Comparison of ENCODE assay signal across 18 cellular contexts in genomic region chr20:4069741-4070140, GRCh38. TPM values are rescaled to one million over a fixed set of nuclear protein-coding genes. Genes with fewer than 3 reads are reported as not detected.
DNase-seq lines count a peak whose midpoint lies in the region; ATAC-seq, FAIRE-seq and TF ChIP-seq lines count a peak whose summit lies in the region.
"Had no signal": no experiment of that assay in that cellular context is flagged by ENCODE, and none has a peak within 500 bp of the region (broad histone marks: within the 10 kb centered on the region; RNA-seq: fewer than 3 reads in every experiment).

No MANE protein-coding gene starts in this region.

- no peaks in the 10 kb centered on the region for H3K27me3 ChIP-seq in heart left ventricle
- H3K27me3 ChIP-seq in bronchial epithelial cell (ENCODE audit: control insufficient read depth, insufficient read depth, low read length), result peaks cover 3% of the 10 kb centered on the region
- no peaks in the 10 kb centered on the region for H3K27me3 ChIP-seq in aorta (ENCODE audit: control insufficient read depth in 1 of 2, insufficient read depth in 2 of 2, low read length in 1 of 2)
- H3K27me3 ChIP-seq: Peyer's patch had no signal

- no peak for TF ChIP-seq CTCF in heart left ventricle (IDR thresholded peaks at IDR 0.05)
- no peak for TF ChIP-seq CTCF in bronchial epithelial cell (IDR thresholded peaks at IDR 0.05; ENCODE audit: insufficient read depth, low read length, severe bottlenecking)

- H3K4me1 ChIP-seq in heart left ventricle, result peaks cover 0 to 51% (median 18%) of the 10 kb centered on the region in 12 donors
- H3K4me1 ChIP-seq in aorta (ENCODE audit: control insufficient read depth in 1 of 2, insufficient read depth in 2 of 2, low read length in 2 of 2), result peaks cover 3 to 16% of the 10 kb centered on the region in 2 donors

- H3K27ac ChIP-seq in heart left ventricle (peak overlapping the region in 3 of 12 donors; percentile 9 to 44 (median 42)), aorta (ENCODE audit: low read depth in 1 of 2, low read length in 2 of 2) (peak overlapping the region; percentile 90 to 98)

- ATAC-seq in heart left ventricle (peak in 3 of 4 donors; percentile 31 to 64 (median 56)), left cardiac atrium (no peak), aorta (ENCODE audit: low FRiP score) (peak; percentile 67), GM21367 (IDR thresholded peaks at IDR 0.05; ENCODE audit: unreplicated experiment) (no peak)
- ATAC-seq: WTC11 had no signal

- FAIRE-seq in bronchial epithelial cell (lab: Jason Lieb, UNC), result no peak
- FAIRE-seq: frontal cortex had no signal

- H3K4me3 ChIP-seq in heart left ventricle, result no peak overlapping the region
- H3K4me3 ChIP-seq in bronchial epithelial cell (ENCODE audit: low read depth, low read length), result no peak overlapping the region
- no peak overlapping the region for H3K4me3 ChIP-seq in aorta (ENCODE audit: low read length in 2 of 2)
- H3K4me3 ChIP-seq: Peyer's patch had no signal

- intact Hi-C loops in heart left ventricle (cut with DNase I), result loop anchor here in 9 of 10 donors (2.0 to 10.0 kb wide), 8 partner anchors 52 to 392 kb away; partner anchors contain the start of genes PANK2 (in 7 of the 9), RNF24 (in 2 of the 9), CENPB (in 1 of the 9) and SPEF1 (in 1 of the 9)
- intact Hi-C loops in left cardiac atrium (cut with DNase I), result loop anchor here (5.0 to 10.0 kb wide), 2 partner anchors 55 to 182 kb away; partner anchors contain the start of genes PANK2 (in 1 of the 2) and RNF24 (in 1 of the 2)
- intact Hi-C loops in aorta (cut with DNase I), result loop anchor here in 1 of 2 donors (5.0 kb wide), 1 partner anchor 57 kb away; no protein-coding TSS in a partner anchor

- 85 to 90% (median 88%) methylated on average over 2 of the region's 2 CpGs for WGBS in heart left ventricle, 4 donors
- 41 to 44% methylated on average over 2 of the region's 2 CpGs for WGBS in aorta, 2 donors

- TF ChIP-seq POLR2A in heart left ventricle (IDR thresholded peaks at IDR 0.05), result no peak

- no peaks in the 10 kb centered on the region for H3K36me3 ChIP-seq in heart left ventricle
- no peaks in the 10 kb centered on the region for H3K36me3 ChIP-seq in bronchial epithelial cell (ENCODE audit: control insufficient read depth, insufficient read depth, low read length)
- no peaks in the 10 kb centered on the region for H3K36me3 ChIP-seq in aorta (ENCODE audit: control insufficient read depth in 1 of 2, insufficient read depth in 2 of 2, low read length in 1 of 2)
- H3K36me3 ChIP-seq: Peyer's patch had no signal

- DNase-seq in heart left ventricle (peak in 1 of 5 donors; percentile 15), left cardiac atrium (no peak), bronchial epithelial cell (ENCODE audit: low read depth) (peak; percentile 48), islet precursor cell (peak; percentile 21), aorta (no peak), NCI-H2227 (lab: John Stamatoyannopoulos, UW; ENCODE audit: unreplicated experiment) (no peak), T-helper 9 cell (no peak)
- DNase-seq: activated effector memory CD4-positive, alpha-beta T cell treated with anti-CD3 and anti-CD28 coated beads, Interleukin-2, amount 50 U/mL, for 16 hours; CD4-positive, alpha-beta T cell; DMS79; NCI-H1048; NCI-H2107; NCI-H774; Peyer's patch; trophoblast cell had no signal

- H3K9me3 ChIP-seq in heart left ventricle, result peaks cover 0 to 7% (median 0%) of the 10 kb centered on the region in 12 donors
- no peaks in the 10 kb centered on the region for H3K9me3 ChIP-seq in aorta (ENCODE audit: control insufficient read depth, low read length)
- H3K9me3 ChIP-seq: Peyer's patch had no signal

RNA-seq across cellular contexts. Expression of gene RNF24, which starts 54.4 kb away (rescaled TPM):
- total RNA-seq in heart left ventricle (10 to 100 TPM in 2 of 9 donors, 1 to 10 TPM in 7; 4.2 to 15.2 (median 6.4) TPM), left cardiac atrium (10 to 100 TPM; 10.5 to 13.0 TPM), bronchial epithelial cell (1.3 and 2.3 TPM in 2 replicates), aorta (10 to 100 TPM; 44.5 to 57.6 TPM)
- polyA plus RNA-seq in heart left ventricle (1 to 10 TPM; 1.2 to 6.8 TPM), aorta (10 to 100 TPM in 1 of 2 donors, 1 to 10 TPM in 1; 4.1 to 14.8 TPM)

Comparison
In these comparisons a context has a peak if more than half of its experiments do, and no peak if none do; other contexts are left out.
1. ATAC-seq: peak in heart left ventricle (3 of 4) and aorta (single experiment); none in left cardiac atrium (0 of 2) and GM21367 (single experiment).
2. DNase-seq: peak in bronchial epithelial cell (single experiment) and islet precursor cell (single experiment); none in left cardiac atrium (single experiment), aorta (0 of 2), NCI-H2227 (single experiment) and T-helper 9 cell (single experiment).